ENCODE assay signal across 1 cellular context in the genomic region with DNA sequence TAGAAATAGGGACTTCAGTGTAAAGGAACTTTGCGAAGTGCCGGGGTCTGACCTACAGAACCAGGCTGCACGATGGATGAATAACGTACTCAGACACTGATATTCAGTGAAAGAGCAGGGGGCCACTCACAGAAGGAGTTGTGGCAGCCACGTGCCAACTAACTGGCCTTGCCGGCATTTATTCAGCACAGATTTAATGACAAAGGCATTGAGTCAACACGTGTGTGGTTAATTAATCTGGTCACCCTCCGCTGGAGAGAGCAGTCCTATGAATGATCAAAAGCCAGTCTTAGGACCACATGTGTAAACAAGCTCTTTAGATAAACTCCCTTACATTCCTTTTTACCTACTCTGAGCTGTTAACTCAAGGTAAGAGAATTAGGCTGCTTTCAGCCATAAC.
TF ChIP-seq lines count a peak whose summit lies in the region.

No MANE protein-coding gene starts in this region.

TF ChIP-seq in GM23338, 12 proteins besides CTCF, POLR2A, EP300 and RAD21:
- TF ChIP-seq, protein P1, sequence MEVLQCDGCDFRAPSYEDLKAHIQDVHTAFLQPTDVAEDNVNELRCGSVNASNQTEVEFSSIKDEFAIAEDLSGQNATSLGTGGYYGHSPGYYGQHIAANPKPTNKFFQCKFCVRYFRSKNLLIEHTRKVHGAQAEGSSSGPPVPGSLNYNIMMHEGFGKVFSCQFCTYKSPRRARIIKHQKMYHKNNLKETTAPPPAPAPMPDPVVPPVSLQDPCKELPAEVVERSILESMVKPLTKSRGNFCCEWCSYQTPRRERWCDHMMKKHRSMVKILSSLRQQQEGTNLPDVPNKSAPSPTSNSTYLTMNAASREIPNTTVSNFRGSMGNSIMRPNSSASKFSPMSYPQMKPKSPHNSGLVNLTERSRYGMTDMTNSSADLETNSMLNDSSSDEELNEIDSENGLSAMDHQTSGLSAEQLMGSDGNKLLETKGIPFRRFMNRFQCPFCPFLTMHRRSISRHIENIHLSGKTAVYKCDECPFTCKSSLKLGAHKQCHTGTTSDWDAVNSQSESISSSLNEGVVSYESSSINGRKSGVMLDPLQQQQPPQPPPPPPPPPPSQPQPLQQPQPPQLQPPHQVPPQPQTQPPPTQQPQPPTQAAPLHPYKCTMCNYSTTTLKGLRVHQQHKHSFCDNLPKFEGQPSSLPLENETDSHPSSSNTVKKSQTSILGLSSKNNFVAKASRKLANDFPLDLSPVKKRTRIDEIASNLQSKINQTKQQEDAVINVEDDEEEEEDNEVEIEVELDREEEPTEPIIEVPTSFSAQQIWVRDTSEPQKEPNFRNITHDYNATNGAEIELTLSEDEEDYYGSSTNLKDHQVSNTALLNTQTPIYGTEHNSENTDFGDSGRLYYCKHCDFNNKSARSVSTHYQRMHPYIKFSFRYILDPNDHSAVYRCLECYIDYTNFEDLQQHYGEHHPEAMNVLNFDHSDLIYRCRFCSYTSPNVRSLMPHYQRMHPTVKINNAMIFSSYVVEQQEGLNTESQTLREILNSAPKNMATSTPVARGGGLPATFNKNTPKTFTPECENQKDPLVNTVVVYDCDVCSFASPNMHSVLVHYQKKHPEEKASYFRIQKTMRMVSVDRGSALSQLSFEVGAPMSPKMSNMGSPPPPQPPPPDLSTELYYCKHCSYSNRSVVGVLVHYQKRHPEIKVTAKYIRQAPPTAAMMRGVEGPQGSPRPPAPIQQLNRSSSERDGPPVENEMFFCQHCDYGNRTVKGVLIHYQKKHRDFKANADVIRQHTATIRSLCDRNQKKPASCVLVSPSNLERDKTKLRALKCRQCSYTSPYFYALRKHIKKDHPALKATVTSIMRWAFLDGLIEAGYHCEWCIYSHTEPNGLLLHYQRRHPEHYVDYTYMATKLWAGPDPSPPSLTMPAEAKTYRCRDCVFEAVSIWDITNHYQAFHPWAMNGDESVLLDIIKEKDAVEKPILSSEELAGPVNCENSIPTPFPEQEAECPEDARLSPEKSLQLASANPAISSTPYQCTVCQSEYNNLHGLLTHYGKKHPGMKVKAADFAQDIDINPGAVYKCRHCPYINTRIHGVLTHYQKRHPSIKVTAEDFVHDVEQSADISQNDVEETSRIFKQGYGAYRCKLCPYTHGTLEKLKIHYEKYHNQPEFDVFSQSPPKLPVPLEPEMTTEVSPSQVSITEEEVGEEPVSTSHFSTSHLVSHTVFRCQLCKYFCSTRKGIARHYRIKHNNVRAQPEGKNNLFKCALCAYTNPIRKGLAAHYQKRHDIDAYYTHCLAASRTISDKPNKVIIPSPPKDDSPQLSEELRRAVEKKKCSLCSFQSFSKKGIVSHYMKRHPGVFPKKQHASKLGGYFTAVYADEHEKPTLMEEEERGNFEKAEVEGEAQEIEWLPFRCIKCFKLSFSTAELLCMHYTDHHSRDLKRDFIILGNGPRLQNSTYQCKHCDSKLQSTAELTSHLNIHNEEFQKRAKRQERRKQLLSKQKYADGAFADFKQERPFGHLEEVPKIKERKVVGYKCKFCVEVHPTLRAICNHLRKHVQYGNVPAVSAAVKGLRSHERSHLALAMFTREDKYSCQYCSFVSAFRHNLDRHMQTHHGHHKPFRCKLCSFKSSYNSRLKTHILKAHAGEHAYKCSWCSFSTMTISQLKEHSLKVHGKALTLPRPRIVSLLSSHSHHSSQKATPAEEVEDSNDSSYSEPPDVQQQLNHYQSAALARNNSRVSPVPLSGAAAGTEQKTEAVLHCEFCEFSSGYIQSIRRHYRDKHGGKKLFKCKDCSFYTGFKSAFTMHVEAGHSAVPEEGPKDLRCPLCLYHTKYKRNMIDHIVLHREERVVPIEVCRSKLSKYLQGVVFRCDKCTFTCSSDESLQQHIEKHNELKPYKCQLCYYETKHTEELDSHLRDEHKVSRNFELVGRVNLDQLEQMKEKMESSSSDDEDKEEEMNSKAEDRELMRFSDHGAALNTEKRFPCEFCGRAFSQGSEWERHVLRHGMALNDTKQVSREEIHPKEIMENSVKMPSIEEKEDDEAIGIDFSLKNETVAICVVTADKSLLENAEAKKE (CRISPR knock-in tag; IDR thresholded peaks at IDR 0.05) = no peak
- no peak for TF ChIP-seq POLR2AphosphoS5 (IDR thresholded peaks at IDR 0.05; ENCODE audit: low read depth)
- TF ChIP-seq EZH2 (IDR thresholded peaks at IDR 0.05; ENCODE audit: low read depth, unreplicated experiment) = no peak
- no peak for TF ChIP-seq JUNB (IDR thresholded peaks at IDR 0.05; ENCODE audit: unreplicated experiment)
- TF ChIP-seq ZNF331 (CRISPR knock-in tag; IDR thresholded peaks at IDR 0.05; ENCODE audit: low read depth) = no peak
- TF ChIP-seq STAT1 (IDR thresholded peaks at IDR 0.05; ENCODE audit: unreplicated experiment) = no peak
- TF ChIP-seq, protein P2, sequence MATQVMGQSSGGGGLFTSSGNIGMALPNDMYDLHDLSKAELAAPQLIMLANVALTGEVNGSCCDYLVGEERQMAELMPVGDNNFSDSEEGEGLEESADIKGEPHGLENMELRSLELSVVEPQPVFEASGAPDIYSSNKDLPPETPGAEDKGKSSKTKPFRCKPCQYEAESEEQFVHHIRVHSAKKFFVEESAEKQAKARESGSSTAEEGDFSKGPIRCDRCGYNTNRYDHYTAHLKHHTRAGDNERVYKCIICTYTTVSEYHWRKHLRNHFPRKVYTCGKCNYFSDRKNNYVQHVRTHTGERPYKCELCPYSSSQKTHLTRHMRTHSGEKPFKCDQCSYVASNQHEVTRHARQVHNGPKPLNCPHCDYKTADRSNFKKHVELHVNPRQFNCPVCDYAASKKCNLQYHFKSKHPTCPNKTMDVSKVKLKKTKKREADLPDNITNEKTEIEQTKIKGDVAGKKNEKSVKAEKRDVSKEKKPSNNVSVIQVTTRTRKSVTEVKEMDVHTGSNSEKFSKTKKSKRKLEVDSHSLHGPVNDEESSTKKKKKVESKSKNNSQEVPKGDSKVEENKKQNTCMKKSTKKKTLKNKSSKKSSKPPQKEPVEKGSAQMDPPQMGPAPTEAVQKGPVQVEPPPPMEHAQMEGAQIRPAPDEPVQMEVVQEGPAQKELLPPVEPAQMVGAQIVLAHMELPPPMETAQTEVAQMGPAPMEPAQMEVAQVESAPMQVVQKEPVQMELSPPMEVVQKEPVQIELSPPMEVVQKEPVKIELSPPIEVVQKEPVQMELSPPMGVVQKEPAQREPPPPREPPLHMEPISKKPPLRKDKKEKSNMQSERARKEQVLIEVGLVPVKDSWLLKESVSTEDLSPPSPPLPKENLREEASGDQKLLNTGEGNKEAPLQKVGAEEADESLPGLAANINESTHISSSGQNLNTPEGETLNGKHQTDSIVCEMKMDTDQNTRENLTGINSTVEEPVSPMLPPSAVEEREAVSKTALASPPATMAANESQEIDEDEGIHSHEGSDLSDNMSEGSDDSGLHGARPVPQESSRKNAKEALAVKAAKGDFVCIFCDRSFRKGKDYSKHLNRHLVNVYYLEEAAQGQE (IDR thresholded peaks at IDR 0.05; ENCODE audit: unreplicated experiment) = no peak
- TF ChIP-seq NANOG (IDR thresholded peaks at IDR 0.05; ENCODE audit: borderline replicate concordance) = no peak
- no peak for TF ChIP-seq CREB1 (CRISPR knock-in tag; IDR thresholded peaks at IDR 0.05; ENCODE audit: low read depth)
- no peak for TF ChIP-seq EZH2phosphoT487 (IDR thresholded peaks at IDR 0.05; ENCODE audit: unreplicated experiment)
- TF ChIP-seq, protein P3, sequence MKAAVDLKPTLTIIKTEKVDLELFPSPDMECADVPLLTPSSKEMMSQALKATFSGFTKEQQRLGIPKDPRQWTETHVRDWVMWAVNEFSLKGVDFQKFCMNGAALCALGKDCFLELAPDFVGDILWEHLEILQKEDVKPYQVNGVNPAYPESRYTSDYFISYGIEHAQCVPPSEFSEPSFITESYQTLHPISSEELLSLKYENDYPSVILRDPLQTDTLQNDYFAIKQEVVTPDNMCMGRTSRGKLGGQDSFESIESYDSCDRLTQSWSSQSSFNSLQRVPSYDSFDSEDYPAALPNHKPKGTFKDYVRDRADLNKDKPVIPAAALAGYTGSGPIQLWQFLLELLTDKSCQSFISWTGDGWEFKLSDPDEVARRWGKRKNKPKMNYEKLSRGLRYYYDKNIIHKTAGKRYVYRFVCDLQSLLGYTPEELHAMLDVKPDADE (IDR thresholded peaks at IDR 0.05) = no peak
- no peak for TF ChIP-seq ZNF114 (CRISPR knock-in tag; IDR thresholded peaks at IDR 0.05)
TF ChIP-seq in GM23338: peak in this region for 0.
